9 cellular contexts compared by ENCODE assay signal in the genomic region with DNA sequence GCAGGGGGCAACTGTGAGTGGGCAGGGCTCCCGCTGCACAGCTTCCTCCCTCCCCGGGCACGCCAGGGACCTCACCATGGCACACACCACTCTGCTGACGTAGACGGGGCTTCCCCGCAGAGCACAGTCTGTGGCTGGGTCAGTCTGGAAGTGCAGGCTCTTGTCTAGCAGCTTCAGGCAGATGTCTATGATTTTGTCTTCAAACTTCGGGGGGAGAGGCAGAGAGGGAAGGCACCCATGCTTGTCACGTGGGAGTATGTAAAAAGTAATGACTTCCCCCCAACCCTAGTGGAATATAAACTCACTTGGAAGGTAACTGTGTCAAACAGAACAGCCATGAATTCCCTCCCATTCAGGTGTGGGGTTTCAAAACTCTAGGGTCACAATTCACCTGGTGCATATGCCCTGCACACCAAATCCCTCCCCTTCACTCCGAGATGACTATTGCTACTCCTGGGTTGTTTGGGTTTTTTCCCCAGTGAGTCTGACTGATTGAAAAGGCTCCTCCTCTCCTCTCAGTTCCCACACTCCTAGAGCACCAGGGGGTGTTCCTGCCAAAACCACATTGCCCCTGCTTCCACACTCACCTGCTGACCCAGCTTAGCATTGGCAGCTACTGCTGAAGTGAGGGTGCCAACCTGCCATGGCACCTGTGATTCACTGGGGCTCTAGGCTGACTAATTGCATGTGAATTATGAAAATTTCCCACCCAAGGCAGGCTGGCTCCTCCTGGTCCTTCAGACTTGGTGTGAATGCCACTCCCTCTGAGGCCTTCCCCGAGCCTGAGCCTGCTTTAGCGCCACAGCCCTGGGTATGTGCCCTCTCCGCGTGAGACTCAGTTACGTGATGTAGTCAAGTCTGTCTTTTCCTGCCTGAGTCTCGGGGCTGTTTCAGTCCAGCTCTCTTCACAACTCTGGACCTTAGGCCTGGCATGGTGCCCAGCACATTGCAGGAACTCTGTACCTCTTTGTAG. TPM values are rescaled to one million over a fixed set of nuclear protein-coding genes. Genes with fewer than 3 reads are reported as not detected.
DNase-seq lines count a peak whose midpoint lies in the region; ATAC-seq and TF ChIP-seq lines count a peak whose summit lies in the region.
"Had no signal": no experiment of that assay in that cellular context is flagged by ENCODE, and none has a peak within 500 bp of the region (broad histone marks: within the 10 kb centered on the region; RNA-seq: fewer than 3 reads in every experiment).

No MANE protein-coding gene starts in this region.

- H3K27me3 Mint-ChIP-seq in effector memory CD8-positive, alpha-beta T cell, result peaks cover 11 to 54% of the 10 kb centered on the region in 2 donors

- CTCF ChIA-PET in HEK293T (lab: Yijun Ruan, JAX), result no interaction called here

- POLR2A ChIA-PET in HEK293T (lab: Yijun Ruan, JAX), result no interaction called here

- peaks cover 5 to 10% of the 10 kb centered on the region in 2 donors for H3K4me1 Mint-ChIP-seq in effector memory CD8-positive, alpha-beta T cell (ENCODE audit: low read depth in 2 of 2)
- H3K4me1 Mint-ChIP-seq in stimulated activated effector memory CD8-positive, alpha-beta T cell treated with anti-CD3 and anti-CD28 coated beads, Interleukin-12 subunit alpha, Interleukin-12 subunit beta, amount 100 ng/mL, for 72 hours, result peaks cover 51% of the 10 kb centered on the region

- no peaks in the 10 kb centered on the region for H3K9me3 Mint-ChIP-seq in effector memory CD8-positive, alpha-beta T cell
- no peaks in the 10 kb centered on the region for H3K9me3 Mint-ChIP-seq in stimulated activated effector memory CD8-positive, alpha-beta T cell treated with anti-CD3 and anti-CD28 coated beads, Interleukin-12 subunit alpha, Interleukin-12 subunit beta, amount 100 ng/mL, for 72 hours

- ATAC-seq in GM21447 (IDR thresholded peaks at IDR 0.05; ENCODE audit: unreplicated experiment), result peak; percentile 49
- ATAC-seq in effector memory CD8-positive, alpha-beta T cell (replicated peaks), result peak; percentile 21
- ATAC-seq in stimulated activated effector memory CD8-positive, alpha-beta T cell treated with anti-CD3 and anti-CD28 coated beads, Interleukin-12 subunit alpha, Interleukin-12 subunit beta, amount 100 ng/mL, for 72 hours, result peak; percentile 71

- peak overlapping the region in 1 of 2 donors; percentile 87 for H3K27ac Mint-ChIP-seq in effector memory CD8-positive, alpha-beta T cell
- H3K27ac Mint-ChIP-seq in stimulated activated effector memory CD8-positive, alpha-beta T cell treated with anti-CD3 and anti-CD28 coated beads, Interleukin-12 subunit alpha, Interleukin-12 subunit beta, amount 100 ng/mL, for 72 hours, result peak overlapping the region; percentile 26

- in situ Hi-C loops in Caki2 (cut with HindIII; ENCODE audit: low pct_unique_long_range_greater_than_20kb, low sequenced_read_pairs), result no loop called here

- H3K4me3 Mint-ChIP-seq in effector memory CD8-positive, alpha-beta T cell, result no peak overlapping the region
- H3K4me3 Mint-ChIP-seq in stimulated activated effector memory CD8-positive, alpha-beta T cell treated with anti-CD3 and anti-CD28 coated beads, Interleukin-12 subunit alpha, Interleukin-12 subunit beta, amount 100 ng/mL, for 72 hours, result peak overlapping the region; percentile 29

- DNase-seq in Caki2 (ENCODE audit: low read depth) (peak; percentile 10), NCI-H2107 (lab: John Stamatoyannopoulos, UW) (peak; percentile 5), HEK293T (ENCODE audit: extremely low spot score) (no peak), NCI-H2081 treated with DMSO at 0.1 percent for 48 hours (lab: John Stamatoyannopoulos, UW) (no peak), NCI-H2196 (lab: John Stamatoyannopoulos, UW; ENCODE audit: unreplicated experiment) (no peak)
- DNase-seq in effector memory CD8-positive, alpha-beta T cell, result peak in 1 of 3 experiments; percentile 46
- peak in 1 of 2 donors; percentile 62 for DNase-seq in stimulated activated effector memory CD8-positive, alpha-beta T cell treated with anti-CD3 and anti-CD28 coated beads, Interleukin-12 subunit alpha, Interleukin-12 subunit beta, amount 100 ng/mL, for 72 hours (ENCODE audit: low spot score in 2 of 2)

- no peaks in the 10 kb centered on the region for H3K36me3 Mint-ChIP-seq in effector memory CD8-positive, alpha-beta T cell (ENCODE audit: insufficient read depth)
- peaks cover 6% of the 10 kb centered on the region for H3K36me3 Mint-ChIP-seq in stimulated activated effector memory CD8-positive, alpha-beta T cell treated with anti-CD3 and anti-CD28 coated beads, Interleukin-12 subunit alpha, Interleukin-12 subunit beta, amount 100 ng/mL, for 72 hours

TF ChIP-seq in HEK293T, 16 proteins besides CTCF, POLR2A, EP300 and RAD21:
- TF ChIP-seq LEF1 (IDR thresholded peaks at IDR 0.05; ENCODE audit: borderline replicate concordance) (no peak), FOXM1 (IDR thresholded peaks at IDR 0.05; ENCODE audit: borderline replicate concordance) (no peak), FOXA1 (IDR thresholded peaks at IDR 0.05) (no peak), CTBP1 (IDR thresholded peaks at IDR 0.05; ENCODE audit: borderline replicate concordance) (no peak)

RNA-seq across cellular contexts. Expression of a gene that starts 13.0 kb away (rescaled TPM):
- total RNA-seq in Caki2 (2014; rRNA removed; shearing (Covaris generic); ENCODE audit: low replicate concordance), result not detected in 2 replicates
- total RNA-seq: skeletal muscle tissue had no signal

RNA-seq across cellular contexts. Expression of a gene that starts 32.9 kb away (rescaled TPM):
- not detected in 2 replicates for total RNA-seq in Caki2 (2014; rRNA removed; shearing (Covaris generic); ENCODE audit: low replicate concordance)

RNA-seq across cellular contexts. Expression of a gene that starts 48.3 kb away (rescaled TPM):
- total RNA-seq in Caki2 (2014; rRNA removed; shearing (Covaris generic); ENCODE audit: low replicate concordance), result not detected in 2 replicates
- total RNA-seq: skeletal muscle tissue had no signal

Comparison
In these comparisons a context has a peak if more than half of its experiments do, and no peak if none do; other contexts are left out.
1. DNase-seq: peak in Caki2 (single experiment) and NCI-H2107 (single experiment); none in HEK293T (single experiment), NCI-H2081 treated with DMSO at 0.1 percent for 48 hours (single experiment) and NCI-H2196 (single experiment).
2. ATAC-seq: peak in every context shown above with its lines; median percentile 71 in stimulated activated effector memory CD8-positive, alpha-beta T cell treated with anti-CD3 and anti-CD28 coated beads, Interleukin-12 subunit alpha, Interleukin-12 subunit beta, amount 100 ng/mL, for 72 hours; 49 in GM21447; 21 in effector memory CD8-positive, alpha-beta T cell.